ENCODE assay signal across 8 cellular contexts in genomic region chr10:7406712-7407333, GRCh38. TPM values are rescaled to one million over a fixed set of nuclear protein-coding genes. Genes with fewer than 3 reads are reported as not detected.
DNase-seq lines count a peak whose midpoint lies in the region; ATAC-seq, FAIRE-seq and TF ChIP-seq lines count a peak whose summit lies in the region.
"Had no signal": no experiment of that assay in that cellular context is flagged by ENCODE, and none has a peak within 500 bp of the region (broad histone marks: within the 10 kb centered on the region; RNA-seq: fewer than 3 reads in every experiment).

No MANE protein-coding gene starts in this region.

- no peak for FAIRE-seq in astrocyte (lab: Jason Lieb, UNC)

- ATAC-seq in right lobe of liver (peak; percentile 9 to 35 (median 14)), HG02798 (IDR thresholded peaks at IDR 0.05; ENCODE audit: poor library complexity, unreplicated experiment) (no peak)

- H3K36me3 ChIP-seq in astrocyte (ENCODE audit: insufficient read depth, low read length), result no peaks in the 10 kb centered on the region
- H3K36me3 ChIP-seq in right lobe of liver, result no peaks in the 10 kb centered on the region
- no peaks in the 10 kb centered on the region for H3K36me3 ChIP-seq in stomach smooth muscle (ENCODE audit: control insufficient read depth in 2 of 2, insufficient read depth in 2 of 2, low read length in 2 of 2)

- H3K4me3 ChIP-seq in astrocyte (ENCODE audit: insufficient read depth, low read depth, low read length), result no peak overlapping the region
- H3K4me3 ChIP-seq in right lobe of liver, result peak overlapping the region in 1 of 3 donors; percentile 67
- H3K4me3 ChIP-seq in stomach smooth muscle (ENCODE audit: low read length in 2 of 2), result peak overlapping the region; percentile 31 to 82

- H3K9me3 ChIP-seq in astrocyte (ENCODE audit: insufficient read depth, low read depth, low read length) (no peaks in the 10 kb centered on the region), right lobe of liver (no peaks in the 10 kb centered on the region), stomach smooth muscle (ENCODE audit: control insufficient read depth in 2 of 2, low read length in 2 of 2) (no peaks in the 10 kb centered on the region)

- DNase-seq in Kasumi-1 (lab: John Stamatoyannopoulos, UW) (peak; percentile 71 to 82), astrocyte (ENCODE audit: low read depth) (no peak), right lobe of liver (peak in 1 of 3 donors; percentile 32), putamen (ENCODE audit: low spot score) (no peak), NCI-H1436 (lab: John Stamatoyannopoulos, UW) (no peak)
- DNase-seq: activated CD4-positive, alpha-beta T cell treated with anti-CD3 and anti-CD28 coated beads, Interleukin-2, amount 50 U/mL, for 48 hours had no signal

- H3K27ac ChIP-seq in astrocyte (ENCODE audit: low read depth, low read length), result no peak overlapping the region
- peak overlapping the region in 2 of 3 donors; percentile 54 to 70 for H3K27ac ChIP-seq in right lobe of liver
- peak overlapping the region; percentile 67 for H3K27ac ChIP-seq in stomach smooth muscle (ENCODE audit: low read length)

- peak overlapping the region; percentile 97 for H3K4me2 ChIP-seq in astrocyte (ENCODE audit: low read length)

- WGBS in right lobe of liver (ENCODE audit: insufficient coverage, low coverage, low lambda C conversion rate, missing lambda C conversion rate), result 46% methylated on average over 14 of the region's 14 CpGs

- peak overlapping the region; percentile 88 for H3K4me3 Mint-ChIP-seq in astrocyte (ENCODE audit: unreplicated experiment)

- intact Hi-C loops in right lobe of liver (cut with DNase I), result no loop called here

- H4K20me1 ChIP-seq in astrocyte (ENCODE audit: insufficient read depth, low read length), result peaks cover 6% of the 10 kb centered on the region

- H2AFZ ChIP-seq in astrocyte (ENCODE audit: low read depth, low read length), result peak overlapping the region; percentile 90

- peaks cover 7% of the 10 kb centered on the region for H3K27me3 Mint-ChIP-seq in astrocyte (ENCODE audit: low read depth, unreplicated experiment)

- H3K79me2 ChIP-seq in astrocyte (ENCODE audit: insufficient read depth, low read length), result peaks cover 4% of the 10 kb centered on the region

- H3K27ac Mint-ChIP-seq in astrocyte (ENCODE audit: unreplicated experiment), result no peak overlapping the region

- no peaks in the 10 kb centered on the region for H3K9me3 Mint-ChIP-seq in astrocyte (ENCODE audit: unreplicated experiment)

- H3K27me3 ChIP-seq in astrocyte (ENCODE audit: insufficient read depth, low read length) (peaks cover 6% of the 10 kb centered on the region), right lobe of liver (peaks cover 0 to 19% of the 10 kb centered on the region in 2 donors), stomach smooth muscle (ENCODE audit: control insufficient read depth in 1 of 2, insufficient read depth in 2 of 2, low read length in 2 of 2) (peaks cover 3 to 31% of the 10 kb centered on the region in 2 donors)

- H3K9ac ChIP-seq in astrocyte (ENCODE audit: low read length) (peak overlapping the region; percentile 77), stomach smooth muscle (ENCODE audit: low read length in 2 of 2) (peak overlapping the region in 1 of 2 donors; percentile 59)

- no peak for TF ChIP-seq POLR2A in right lobe of liver (IDR thresholded peaks at IDR 0.05)

- H3K4me1 ChIP-seq in astrocyte (ENCODE audit: insufficient read depth, low read length) (peaks cover 22% of the 10 kb centered on the region), right lobe of liver (peaks cover 0 to 30% (median 7%) of the 10 kb centered on the region in 4 donors), stomach smooth muscle (ENCODE audit: control insufficient read depth, insufficient read depth, low read length) (peaks cover 28% of the 10 kb centered on the region)

- peaks cover 2% of the 10 kb centered on the region for H3K36me3 Mint-ChIP-seq in astrocyte (ENCODE audit: low read depth, unreplicated experiment)

- TF ChIP-seq CTCF in astrocyte (IDR thresholded peaks at IDR 0.05; ENCODE audit: insufficient read depth, low read depth, low read length) (no peak), right lobe of liver (IDR thresholded peaks at IDR 0.05) (no peak)

- peaks cover 7% of the 10 kb centered on the region for H3K4me1 Mint-ChIP-seq in astrocyte (ENCODE audit: low read depth, unreplicated experiment)

RNA-seq across cellular contexts. Expression of gene SFMBT2, which starts 4.0 kb away (rescaled TPM):
- 3.9 and 5.0 TPM in 2 replicates for total RNA-seq in astrocyte
- 1 to 10 TPM; 1.4 to 3.4 (median 1.8) TPM for total RNA-seq in right lobe of liver

Comparison
In these comparisons a context has a peak if more than half of its experiments do, and no peak if none do; other contexts are left out.
1. DNase-seq: peak in Kasumi-1 (2 of 2); none in astrocyte (single experiment), putamen (single experiment) and NCI-H1436 (single experiment).